21 cellular contexts compared by ENCODE assay signal in genomic region chr17:20040216-20040615, GRCh38. TPM values are rescaled to one million over a fixed set of nuclear protein-coding genes. Genes with fewer than 3 reads are reported as not detected.
DNase-seq lines count a peak whose midpoint lies in the region; ATAC-seq, FAIRE-seq and TF ChIP-seq lines count a peak whose summit lies in the region.
"Had no signal": no experiment of that assay in that cellular context is flagged by ENCODE, and none has a peak within 500 bp of the region (broad histone marks: within the 10 kb centered on the region; RNA-seq: fewer than 3 reads in every experiment).

No MANE protein-coding gene starts in this region.

- CTCF ChIA-PET in A549 (lab: Yijun Ruan, JAX), result no interaction called here
- CTCF ChIA-PET in K562 (lab: Yijun Ruan, JAX; ENCODE audit: low intra/inter-chr PET ratio), result no interaction called here

- in situ Hi-C loops in K562 (cut with MboI), result no loop called here

- H3K4me1 ChIP-seq in A549 (no peaks in the 10 kb centered on the region), K562 (replicated peaks in 1 of 2; ENCODE audit: control insufficient read depth in 2 of 2, insufficient read depth in 2 of 2, low read length in 2 of 2) (no peaks in the 10 kb centered on the region)
- H3K4me1 ChIP-seq: Caco-2 had no signal

- no peaks in the 10 kb centered on the region for H4K20me1 ChIP-seq in K562 (replicated peaks; ENCODE audit: control insufficient read depth, insufficient read depth, low read length)
- H4K20me1 ChIP-seq: BLaER1 treated with 17β-estradiol and CSF1 and Interleukin-3, amounts not matched to agents 10 nM and 100 nM had no signal

- H3K4me2 ChIP-seq in A549, result no peak overlapping the region
- H3K4me2 ChIP-seq in K562 (ENCODE audit: insufficient read depth, low read length), result no peak overlapping the region

- no peaks in the 10 kb centered on the region for H3K36me3 ChIP-seq in K562 (ENCODE audit: control insufficient read depth, insufficient read depth, low read length)
- H3K36me3 ChIP-seq: BLaER1 treated with 17β-estradiol and CSF1 and Interleukin-3, amounts not matched to agents 10 nM and 100 nM had no signal

- no peaks in the 10 kb centered on the region for H3K9me1 ChIP-seq in K562 (ENCODE audit: control insufficient read depth, insufficient read depth, low read length)

- H3K4me3 ChIP-seq in A549, result no peak overlapping the region
- no peak overlapping the region for H3K4me3 ChIP-seq in K562
- H3K4me3 ChIP-seq: BLaER1 treated with 17β-estradiol and CSF1 and Interleukin-3, amounts not matched to agents 10 nM and 100 nM had no signal

- H3K27ac ChIP-seq in A549 (no peak overlapping the region), K562 (ENCODE audit: extremely low read depth, low read depth, low read length) (no peak overlapping the region)
- H3K27ac ChIP-seq: BLaER1 treated with 17β-estradiol and CSF1 and Interleukin-3, amounts not matched to agents 10 nM and 100 nM; C4-2B had no signal

- BruUV-seq in K562 (replicated peaks; lab: Mats Ljungman, UMichigan), result no TSS peak

- intact Hi-C loops in K562 (cut with micrococcal nuclease), result no loop called here

- H3K9me3 ChIP-seq in A549, result no peaks in the 10 kb centered on the region
- no peaks in the 10 kb centered on the region for H3K9me3 ChIP-seq in K562 (replicated peaks; ENCODE audit: control insufficient read depth, insufficient read depth, low read depth, low read length)
- H3K9me3 ChIP-seq: BLaER1 treated with 17β-estradiol and CSF1 and Interleukin-3, amounts not matched to agents 10 nM and 100 nM; Caco-2 had no signal

- TF ChIP-seq RAD21 in A549 (conservative IDR thresholded peaks at IDR 0.05 in 1 of 2, IDR thresholded peaks at IDR 0.05 in 1 of 2), result no peak
- no peak for TF ChIP-seq RAD21 in K562 (CRISPR knock-in tag; conservative IDR thresholded peaks at IDR 0.05 in 1 of 2, IDR thresholded peaks at IDR 0.05 in 1 of 2)

- ATAC-seq in A549 (no peak), K562 (no peak)
- ATAC-seq: CD8-positive, alpha-beta T cell had no signal

- no peak overlapping the region for H2AFZ ChIP-seq in K562 (ENCODE audit: low read depth, low read length)

- no peak for FAIRE-seq in A549 (lab: Jason Lieb, UNC)
- FAIRE-seq in H54 (lab: Jason Lieb, UNC), result peak; percentile 81
- FAIRE-seq in K562 (lab: Jason Lieb, UNC), result no peak
- FAIRE-seq: A204.1, D721Med, G401.6, GM12891, GM19239 had no signal

- no peak for TF ChIP-seq POLR2A in A549 (IDR thresholded peaks at IDR 0.05; ENCODE audit: low read length)
- no peak for TF ChIP-seq POLR2A in H54 (IDR thresholded peaks at IDR 0.05; ENCODE audit: low read depth, low read length)
- no peak for TF ChIP-seq POLR2A in K562 (conservative IDR thresholded peaks at IDR 0.05)

- H3K27me3 ChIP-seq in K562 (ENCODE audit: control insufficient read depth in 2 of 2, insufficient read depth in 2 of 2, low read length in 2 of 2), result no peaks in the 10 kb centered on the region
- H3K27me3 ChIP-seq: BLaER1 treated with 17β-estradiol and CSF1 and Interleukin-3, amounts not matched to agents 10 nM and 100 nM had no signal

- no peak overlapping the region for H3K9ac ChIP-seq in K562 (ENCODE audit: insufficient read depth in 1 of 2, low read depth in 2 of 2, low read length in 2 of 2)
- H3K9ac ChIP-seq: BLaER1 treated with 17β-estradiol and CSF1 and Interleukin-3, amounts not matched to agents 10 nM and 100 nM had no signal

- TF ChIP-seq EP300 in A549 (IDR thresholded peaks at IDR 0.05) (no peak), K562 (IDR thresholded peaks at IDR 0.05; ENCODE audit: low read length) (no peak)

- POLR2A ChIA-PET in A549 (lab: Yijun Ruan, JAX) (no interaction called here), K562 (lab: Yijun Ruan, JAX) (no interaction called here)

- no peak for TF ChIP-seq CTCF in A549 (IDR thresholded peaks at IDR 0.05)
- no peak for TF ChIP-seq CTCF in K562 (IDR thresholded peaks at IDR 0.05 in 2 of 3, conservative IDR thresholded peaks at IDR 0.05 in 1 of 3; ENCODE audit: insufficient read depth in 2 of 3, low read depth in 1 of 3, low read length in 3 of 3)

- DNase-seq in A549 (ENCODE audit: low read depth in 1 of 2, low spot score in 1 of 2) (no peak), H54 (ENCODE audit: insufficient read length, low spot score) (no peak), K562 (ENCODE audit: extremely low read depth in 1 of 4, low spot score in 3 of 4) (no peak), ureter (ENCODE audit: low spot score) (no peak), SKM-1 treated with dmso at 0.1 percent for 144 hours (lab: John Stamatoyannopoulos, UW; ENCODE audit: unreplicated experiment) (no peak), dermis blood vessel endothelial cell (no peak)
- DNase-seq: 8988T; AML-193; Caco-2; Calu3; CD4-positive, alpha-beta T cell; CD8-positive, alpha-beta T cell; DMS79 treated with DMSO at 0.1 percent for 48 hours; GF-D8 had no signal

- H3K79me2 ChIP-seq in K562 (ENCODE audit: control insufficient read depth, insufficient read depth, low read length), result no peaks in the 10 kb centered on the region

TF ChIP-seq in A549, 52 proteins besides CTCF, POLR2A, EP300 and RAD21:
- TF ChIP-seq MAFK (IDR thresholded peaks at IDR 0.05; ENCODE audit: partially characterized antibody), result peak; percentile 76
- TF ChIP-seq NFE2L2 (conservative IDR thresholded peaks at IDR 0.05; ENCODE audit: low read length), result no peak
- TF ChIP-seq ELK1 (IDR thresholded peaks at IDR 0.05; ENCODE audit: low read depth, low read length), result no peak

RNA-seq across cellular contexts. Expression of gene SPECC1, which starts 31.1 kb away (rescaled TPM):
- 40.1 and 45.1 TPM in 2 replicates for polyA plus RNA-seq in A549 (2011; rRNA removed)
- polyA plus RNA-seq in A549 (2012; cell fraction: cytosol; rRNA removed), result 22.0 and 23.5 TPM in 2 replicates
- polyA plus RNA-seq in A549 (2012; cell fraction: nucleus; rRNA removed), result 27.4 and 30.6 TPM in 2 replicates
- polyA plus RNA-seq in A549 (2017; fragmentation: RNase III; extraction: RNeasy Plus Mini Kit Qiagen cat#74134 plus additional on column Dnase treatment), result 55.0 to 70.3 TPM (median 66.2 TPM) in 3 replicates
- 62.3 and 65.1 TPM in 2 replicates for polyA minus RNA-seq in A549 (2011; rRNA and poly(A)+ RNA removed)
- 25.1 and 47.5 TPM in 2 replicates for total RNA-seq in K562 (2011; cell fraction: chromatin; rRNA removed; ENCODE audit: low replicate concordance)
- 16.7 and 20.8 TPM in 2 replicates for total RNA-seq in K562 (2011; cell fraction: nucleolus; rRNA removed)
- total RNA-seq in K562 (2011; cell fraction: nucleoplasm; rRNA removed), result 24.7 and 52.7 TPM in 2 replicates
- 18.1 and 18.2 TPM in 2 replicates for total RNA-seq in K562 (2014; rRNA removed)
- 18.1 and 25.5 TPM in 2 replicates for total RNA-seq in K562 (2014; rRNA removed; fragmentation: Illumina TruSeq; extraction: Trizol)
- 19.6 and 20.3 TPM in 2 replicates for total RNA-seq in K562 (2015; rRNA removed; fragmentation: Illumina TruSeq; extraction: Trizol)
- 18.4 and 22.6 TPM in 2 replicates for total RNA-seq in K562 (2021)
- 5.7 and 9.0 TPM in 2 replicates for polyA plus RNA-seq in K562 (2011; rRNA removed)
- polyA plus RNA-seq in K562 (2011; cell fraction: cytosol; rRNA removed), result 4.0 and 5.8 TPM in 2 replicates
- polyA plus RNA-seq in K562 (2011; cell fraction: nucleus; rRNA removed), result 7.1 and 10.8 TPM in 2 replicates
- 9.2 and 12.4 TPM in 2 replicates for polyA plus RNA-seq in K562 (2012)
- 13.9 and 14.7 TPM in 2 replicates for polyA plus RNA-seq in K562 (2014; fragmentation: Illumina TruSeq; extraction: Trizol)
- polyA plus RNA-seq in K562 (2014; fragmentation: Nextera tagmentation; extraction: Ambion mirVana), result 1 to 10 TPM; 2.4 to 3.0 TPM
- polyA plus RNA-seq in K562 (2014; rRNA removed), result 11.5 TPM in 2 replicates
- polyA minus RNA-seq in K562 (2011; rRNA and poly(A)+ RNA removed), result 20.7 and 28.4 TPM in 2 replicates
- polyA minus RNA-seq in K562 (2011; cell fraction: cytosol; rRNA and poly(A)+ RNA removed), result 10.0 and 23.8 TPM in 2 replicates
- 14.8 and 20.9 TPM in 2 replicates for polyA minus RNA-seq in K562 (2011; cell fraction: nucleus; rRNA and poly(A)+ RNA removed)
- 26.2 TPM for total RNA-seq in ureter
- 1.7 and 3.1 TPM in 2 replicates for total RNA-seq in dermis blood vessel endothelial cell

Comparison
In these comparisons a context has a peak if more than half of its experiments do, and no peak if none do; other contexts are left out.
1. Of the 35 proteins assayed by ChIP-seq in both K562 and A549: peak only in K562: none; only in A549: MAFK; in both: none; in neither: 34.